ENCODE assay signal across 15 cellular contexts in genomic region chr2:42073739-42074138, GRCh38. TPM values are rescaled to one million over a fixed set of nuclear protein-coding genes. Genes with fewer than 3 reads are reported as not detected.
DNase-seq lines count a peak whose midpoint lies in the region; ATAC-seq, FAIRE-seq and TF ChIP-seq lines count a peak whose summit lies in the region.
"Had no signal": no experiment of that assay in that cellular context is flagged by ENCODE, and none has a peak within 500 bp of the region (broad histone marks: within the 10 kb centered on the region; RNA-seq: fewer than 3 reads in every experiment).

No MANE protein-coding gene starts in this region.

- H2BK15ac ChIP-seq in H1 (ENCODE audit: low read length) (0 out of 2 replicates have a peak overlapping the region, but pooled peaks have one; percentile 51), mesenchymal stem cell (ENCODE audit: low read depth, poor library complexity, severe bottlenecking) (no peak overlapping the region)

- H4K5ac ChIP-seq in H1 (ENCODE audit: insufficient read length, low read depth, low read length), result no peak overlapping the region

- H2BK5ac ChIP-seq in H1 (ENCODE audit: low read depth, low read length), result no peak overlapping the region
- H2BK5ac ChIP-seq in mesenchymal stem cell (ENCODE audit: low read depth, low read length, poor library complexity, severe bottlenecking), result no peak overlapping the region

- H3K79me1 ChIP-seq in H1 (ENCODE audit: low read depth, low read length) (no peaks in the 10 kb centered on the region), mesenchymal stem cell (replicated peaks; ENCODE audit: low read length, poor library complexity, severe bottlenecking) (no peaks in the 10 kb centered on the region)

- intact Hi-C loops in upper lobe of right lung (cut with DNase I), result no loop called here

- H2BK120ac ChIP-seq in H1 (replicated peaks; ENCODE audit: low read depth, low read length) (no peak overlapping the region), mesenchymal stem cell (ENCODE audit: low read depth, low read length) (no peak overlapping the region)

- H3K36me3 ChIP-seq in H1 (ENCODE audit: control insufficient read depth in 2 of 4, insufficient read depth in 4 of 4, low read length in 3 of 4) (no peaks in the 10 kb centered on the region), mesenchymal stem cell (ENCODE audit: control insufficient read depth in 1 of 2, insufficient read depth in 2 of 2, low read depth in 1 of 2, low read length in 2 of 2) (no peaks in the 10 kb centered on the region), upper lobe of right lung (no peaks in the 10 kb centered on the region)
- H3K36me3 ChIP-seq: HAP-1 had no signal

- H4K91ac ChIP-seq in H1 (replicated peaks; ENCODE audit: insufficient read length, low read length) (no peak overlapping the region), mesenchymal stem cell (ENCODE audit: low read length) (no peak overlapping the region)

- H3K9me3 ChIP-seq in H1 (ENCODE audit: insufficient read depth in 2 of 2, low read depth in 1 of 2, low read length in 1 of 2) (no peaks in the 10 kb centered on the region), mesenchymal stem cell (ENCODE audit: control insufficient read depth, low read length) (no peaks in the 10 kb centered on the region), upper lobe of right lung (no peaks in the 10 kb centered on the region)
- H3K9me3 ChIP-seq: HAP-1, SK-N-SH had no signal

- H4K20me1 ChIP-seq in H1 (replicated peaks in 1 of 2; ENCODE audit: control insufficient read depth in 1 of 2, insufficient read depth in 2 of 2, low read length in 2 of 2), result no peaks in the 10 kb centered on the region

- no peak overlapping the region; the same call in 1 of the 2 replicates for H2BK12ac ChIP-seq in H1 (ENCODE audit: low read depth, low read length)
- peak overlapping the region in 1 of 2 experiments; percentile 61 for H2BK12ac ChIP-seq in mesenchymal stem cell (ENCODE audit: low read length in 2 of 2)

- H3K4me1 ChIP-seq in H1 (replicated peaks in 1 of 4; ENCODE audit: control insufficient read depth in 3 of 4, insufficient read depth in 4 of 4, low read length in 3 of 4), result peaks cover 0 to 9% (median 0%) of the 10 kb centered on the region in 4 experiments; a peak in 3 of 7 replicates
- peaks cover 7% of the 10 kb centered on the region for H3K4me1 ChIP-seq in mesenchymal stem cell (ENCODE audit: control insufficient read depth, insufficient read depth, low read depth, low read length)
- H3K4me1 ChIP-seq in upper lobe of right lung, result peaks cover 20% of the 10 kb centered on the region
- H3K4me1 ChIP-seq: HAP-1 had no signal

- H3K4ac ChIP-seq in H1 (replicated peaks; ENCODE audit: insufficient read length, low read depth, low read length), result no peak overlapping the region
- H3K4ac ChIP-seq in mesenchymal stem cell (ENCODE audit: low read depth in 1 of 2, low read length in 2 of 2), result no peak overlapping the region

- no peak overlapping the region for H3K14ac ChIP-seq in H1 (ENCODE audit: insufficient read length)
- no peak overlapping the region for H3K14ac ChIP-seq in mesenchymal stem cell (ENCODE audit: low read length in 2 of 2)

- no peak overlapping the region for H2BK20ac ChIP-seq in H1 (ENCODE audit: low read length)

- H3K23me2 ChIP-seq in H1 (ENCODE audit: low read depth, low read length), result no peaks in the 10 kb centered on the region; the same call in 1 of the 2 replicates

- H3K56ac ChIP-seq in H1 (replicated peaks; ENCODE audit: insufficient read length, low read depth, low read length), result no peak overlapping the region

- TF ChIP-seq POLR2A in H1 (IDR thresholded peaks at IDR 0.05; ENCODE audit: control extremely low read depth in 1 of 2, low read depth in 2 of 2, low read length in 2 of 2), result no peak

- POLR2A ChIA-PET in H1 (lab: Charles Lee; ENCODE audit: partially characterized antibody), result no interaction called here

- CTCF ChIA-PET in H1 (lab: Charles Lee; ENCODE audit: partially characterized antibody), result interaction anchor here (0.9 to 25.9 kb wide), 7 partner anchors 9 to 246 kb away, joined by 3 to 890 read pairs (median 8); no protein-coding TSS in a partner anchor

- no peak for TF ChIP-seq EP300 in H1 (IDR thresholded peaks at IDR 0.05; ENCODE audit: borderline replicate concordance in 1 of 2, low read depth in 2 of 2, low read length in 2 of 2)

- no peak for TF ChIP-seq CTCF in H1 (IDR thresholded peaks at IDR 0.05; ENCODE audit: control extremely low read depth in 1 of 3, insufficient read depth in 1 of 3, low read depth in 1 of 3, low read length in 3 of 3)
- TF ChIP-seq CTCF in upper lobe of right lung (IDR thresholded peaks at IDR 0.05), result no peak

- no peak overlapping the region for H3K23ac ChIP-seq in H1 (ENCODE audit: insufficient read length)
- no peak overlapping the region for H3K23ac ChIP-seq in mesenchymal stem cell (ENCODE audit: low read length in 2 of 2)

- H3K4me2 ChIP-seq in H1 (ENCODE audit: insufficient read depth in 1 of 2, low read depth in 2 of 2, low read length in 2 of 2) (no peak overlapping the region), mesenchymal stem cell (ENCODE audit: low read length, poor library complexity, severe bottlenecking) (no peak overlapping the region)
- H3K4me2 ChIP-seq: SK-N-SH had no signal

- H2AK5ac ChIP-seq in H1 (ENCODE audit: low read depth, low read length) (no peak overlapping the region), mesenchymal stem cell (ENCODE audit: low read length, severe bottlenecking) (no peak overlapping the region)

- DNase-seq in DMS 273 treated with DMSO at 0.1 percent for 48 hours (lab: John Stamatoyannopoulos, UW), result peak; percentile 10
- DNase-seq in H1 (ENCODE audit: low read depth in 1 of 2, low spot score in 2 of 2), result no peak
- peak; percentile 82 for DNase-seq in mesenchymal stem cell
- DNase-seq in upper lobe of right lung, result no peak
- DNase-seq in iPS-NIHi7 (ENCODE audit: extremely low spot score), result no peak
- DNase-seq in activated CD4-positive, alpha-beta T cell treated with anti-CD3 and anti-CD28 coated beads for 48 hours, result no peak
- DNase-seq: NCI-H1417, NCI-H187 treated with DMSO at 0.1 percent for 48 hours, NCI-H345, NCI-H69, Right ventricle myocardium superior, SK-N-SH had no signal

- H3K27me3 ChIP-seq in H1 (replicated peaks in 1 of 4; ENCODE audit: control insufficient read depth in 3 of 4, extremely low read depth in 1 of 4, insufficient read depth in 3 of 4, low read length in 3 of 4) (no peaks in the 10 kb centered on the region), mesenchymal stem cell (ENCODE audit: control insufficient read depth in 1 of 2, insufficient read depth in 1 of 2, low read length in 2 of 2) (peaks cover 5 to 8% of the 10 kb centered on the region in 2 experiments), upper lobe of right lung (no peaks in the 10 kb centered on the region)

- H3K4me3 ChIP-seq in H1 (ENCODE audit: extremely low read depth in 1 of 4, insufficient read depth in 2 of 4, low read depth in 3 of 4, low read length in 4 of 4) (no peak overlapping the region), mesenchymal stem cell (ENCODE audit: insufficient read depth in 1 of 2, low read depth in 1 of 2, low read length in 2 of 2) (no peak overlapping the region), upper lobe of right lung (no peak overlapping the region)
- H3K4me3 ChIP-seq: HAP-1 had no signal

- no peak for TF ChIP-seq RAD21 in H1 (IDR thresholded peaks at IDR 0.05 in 1 of 2, conservative IDR thresholded peaks at IDR 0.05 in 1 of 2; ENCODE audit: low read depth in 2 of 2, low read length in 2 of 2)

- H4K8ac ChIP-seq in H1 (ENCODE audit: extremely low read depth, insufficient read depth, low read length) (no peak overlapping the region), mesenchymal stem cell (ENCODE audit: low read length) (no peak overlapping the region)

- H2AFZ ChIP-seq in H1 (ENCODE audit: low read length) (no peak overlapping the region), mesenchymal stem cell (ENCODE audit: low read depth, low read length) (no peak overlapping the region)

- no peaks in the 10 kb centered on the region for H3K79me2 ChIP-seq in H1 (ENCODE audit: control insufficient read depth in 1 of 2, insufficient read depth in 2 of 2, low read length in 2 of 2)

- no peak for FAIRE-seq in H1 (lab: Jason Lieb, UNC)
- FAIRE-seq: RCC 7860 had no signal

- H3K9ac ChIP-seq in H1 (replicated peaks in 1 of 4; ENCODE audit: extremely low read depth in 1 of 4, low read depth in 3 of 4, low read length in 3 of 4), result no peak overlapping the region
- H3K9ac ChIP-seq in mesenchymal stem cell (ENCODE audit: low read length), result no peak overlapping the region
- H3K9ac ChIP-seq: SK-N-SH had no signal

- 95% methylated on average over 2 of the region's 2 CpGs; no CpG with 5 or more reads in 1 of the 2 experiments for WGBS in H1 (ENCODE audit: extremely low coverage in 1 of 2, insufficient coverage in 1 of 2, insufficient read length in 1 of 2, insufficient replicate concordance in 2 of 2, low coverage in 1 of 2, low lambda C conversion rate in 2 of 2, missing lambda C conversion rate in 1 of 2), 2 experiments
- 71% methylated on average over 2 of the region's 2 CpGs for WGBS in mesenchymal stem cell

- ATAC-seq in upper lobe of right lung (no peak), GM18870 (IDR thresholded peaks at IDR 0.05; ENCODE audit: unreplicated experiment) (no peak)

- no peak overlapping the region for H3K18ac ChIP-seq in H1 (ENCODE audit: extremely low read depth, low read length)
- peak overlapping the region in 1 of 2 experiments; percentile 54 for H3K18ac ChIP-seq in mesenchymal stem cell (ENCODE audit: low read depth in 1 of 2, low read length in 2 of 2)

- no peak overlapping the region for H3K27ac ChIP-seq in H1 (ENCODE audit: low read depth, low read length)
- no peak overlapping the region for H3K27ac ChIP-seq in mesenchymal stem cell (ENCODE audit: low read length, poor library complexity, severe bottlenecking)
- peak overlapping the region; percentile 11 for H3K27ac ChIP-seq in upper lobe of right lung

TF ChIP-seq in H1, 55 proteins besides CTCF, POLR2A, EP300 and RAD21 (continues in another document):
- TF ChIP-seq E2F6 (IDR thresholded peaks at IDR 0.05), result no peak

RNA-seq across cellular contexts. Expression of gene PKDCC, which starts 25.9 kb away (rescaled TPM):
- 48.0 and 49.9 TPM in 2 replicates for total RNA-seq in H1 (2021; fragmentation: NEBNext Ultra II Directional; extraction: Animal tissue kit (Norgen Biotek cat#: 25700))
- 80.1 and 115 TPM in 2 replicates for polyA plus RNA-seq in H1 (2011; rRNA removed)
- 148 TPM for polyA plus RNA-seq in H1 (2011; cell fraction: cytosol; rRNA removed)
- polyA plus RNA-seq in H1 (2011; cell fraction: nucleus; rRNA removed), result 347 TPM
- 37.2 to 63.9 TPM (median 58.3 TPM) in 4 replicates for polyA plus RNA-seq in H1 (2012, experiment 1 of 2)
- 59.7 TPM for polyA plus RNA-seq in H1 (2012, experiment 2 of 2)
- polyA plus RNA-seq in H1 (2013, experiment 1 of 2), result 8.0 TPM
- 7.8 TPM for polyA plus RNA-seq in H1 (2013, experiment 2 of 2)
- polyA minus RNA-seq in H1 (2011; rRNA and poly(A)+ RNA removed), result 84.3 and 179 TPM in 2 replicates
- polyA minus RNA-seq in H1 (2011; cell fraction: cytosol; rRNA and poly(A)+ RNA removed), result 55.0 TPM
- 79.6 TPM for polyA minus RNA-seq in H1 (2011; cell fraction: nucleus; rRNA and poly(A)+ RNA removed)
- polyA plus RNA-seq in mesenchymal stem cell (2013, experiment 1 of 2), result 35.7 TPM
- polyA plus RNA-seq in mesenchymal stem cell (2013, experiment 2 of 2), result 35.3 TPM
- 65.5 TPM for total RNA-seq in upper lobe of right lung

Comparison
In these comparisons a context has a peak if more than half of its experiments do, and no peak if none do; other contexts are left out.
1. DNase-seq: peak in DMS 273 treated with DMSO at 0.1 percent for 48 hours (single experiment) and mesenchymal stem cell (single experiment); none in H1 (0 of 2), upper lobe of right lung (single experiment), iPS-NIHi7 (single experiment) and activated CD4-positive, alpha-beta T cell treated with anti-CD3 and anti-CD28 coated beads for 48 hours (single experiment).